Comparison of ENCODE assay signal across 8 cellular contexts in the genomic region with DNA sequence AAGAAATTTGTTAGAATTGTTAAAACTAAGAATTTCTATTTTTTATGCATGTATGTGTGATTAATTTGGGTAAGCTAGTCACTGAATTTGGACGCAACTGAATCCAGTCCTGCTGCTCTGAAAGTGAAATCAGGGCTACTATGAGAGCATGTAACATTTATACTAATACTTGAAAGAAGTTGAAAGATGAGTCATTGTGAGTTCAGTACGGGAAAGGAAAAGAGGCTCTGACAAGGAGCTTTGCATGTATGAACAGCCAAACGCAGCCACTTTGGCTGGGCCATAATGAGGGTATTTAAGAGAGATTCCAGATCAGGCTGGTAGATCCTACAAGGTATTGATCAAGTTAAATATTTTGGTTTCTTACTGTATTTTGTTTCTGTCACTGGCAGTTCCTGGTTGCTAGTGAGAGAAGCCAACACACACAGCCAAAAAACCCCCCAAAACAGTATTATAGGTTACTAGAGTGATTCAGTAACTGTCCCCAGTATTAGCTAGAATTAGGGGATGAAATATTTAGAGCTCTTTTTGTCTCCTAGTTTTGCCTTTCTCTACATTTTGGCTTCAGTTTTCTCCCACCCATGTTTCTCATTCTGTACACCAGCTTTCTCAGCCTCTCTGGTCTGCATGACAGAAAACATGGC. TPM values are rescaled to one million over a fixed set of nuclear protein-coding genes. Genes with fewer than 3 reads are reported as not detected.
DNase-seq lines count a peak whose midpoint lies in the region; ATAC-seq and TF ChIP-seq lines count a peak whose summit lies in the region.

No MANE protein-coding gene starts in this region.

- DNase-seq in hepatocyte (ENCODE audit: low spot score): peak; percentile 11
- DNase-seq in midbrain (lab: John Stamatoyannopoulos, UW): no peak
- no peak for DNase-seq in iPS-NIHi7 (ENCODE audit: extremely low spot score)
- DNase-seq in H7: no peak
- no peak for DNase-seq in NCI-H69 (lab: John Stamatoyannopoulos, UW)

- H3K4me1 ChIP-seq in OCI-LY3 (ENCODE audit: low read length) (peaks cover 20% of the 10 kb centered on the region), hepatocyte (ENCODE audit: insufficient read depth) (peaks cover 20% of the 10 kb centered on the region)

- peaks cover 44% of the 10 kb centered on the region for H3K79me2 ChIP-seq in OCI-LY3 (ENCODE audit: low read length)
- H3K79me2 ChIP-seq in hepatocyte: peaks cover 63% of the 10 kb centered on the region

- TF ChIP-seq CTCF in OCI-LY3 (IDR thresholded peaks at IDR 0.05; ENCODE audit: low read depth, low read length) (no peak), hepatocyte (IDR thresholded peaks at IDR 0.05; ENCODE audit: poor library complexity) (no peak)

- no peaks in the 10 kb centered on the region for H3K9me2 ChIP-seq in hepatocyte (replicated peaks; ENCODE audit: insufficient read depth)

- WGBS in hepatocyte (ENCODE audit: low lambda C conversion rate, missing lambda C conversion rate): 71% methylated on average over 3 of the region's 3 CpGs

- H3K4me2 ChIP-seq in OCI-LY3 (ENCODE audit: low read length) (peak overlapping the region; percentile 14; the same call in 1 of the 2 replicates), hepatocyte (no peak overlapping the region)

- no peak overlapping the region for H2AFZ ChIP-seq in OCI-LY3 (ENCODE audit: low read depth, low read length)
- no peak overlapping the region for H2AFZ ChIP-seq in hepatocyte

- H3K4me3 ChIP-seq in OCI-LY3 (ENCODE audit: low read length) (no peak overlapping the region), hepatocyte (no peak overlapping the region), H7 (ENCODE audit: insufficient read depth, low read depth, low read length) (no peak overlapping the region)

- H3K27me3 ChIP-seq in OCI-LY3 (ENCODE audit: low read depth, low read length) (no peaks in the 10 kb centered on the region), hepatocyte (no peaks in the 10 kb centered on the region), H7 (ENCODE audit: control insufficient read depth, insufficient read depth, low read length) (no peaks in the 10 kb centered on the region)

- H3K9ac ChIP-seq in OCI-LY3 (ENCODE audit: low read length): no peak overlapping the region

- peak overlapping the region; percentile 35; the same call in 1 of the 2 replicates for H3K27ac ChIP-seq in OCI-LY3 (ENCODE audit: low read length)
- H3K27ac ChIP-seq in hepatocyte: no peak overlapping the region

- H4K20me1 ChIP-seq in OCI-LY3 (ENCODE audit: insufficient read depth, low read length): peaks cover 11% of the 10 kb centered on the region; the same call in 1 of the 2 replicates
- H4K20me1 ChIP-seq in hepatocyte (ENCODE audit: insufficient read depth, poor library complexity, severe bottlenecking): peaks cover 11% of the 10 kb centered on the region

- ATAC-seq in GM18511 (IDR thresholded peaks at IDR 0.05; ENCODE audit: unreplicated experiment): peak; percentile 97
- ATAC-seq in GM21786 (IDR thresholded peaks at IDR 0.05; ENCODE audit: unreplicated experiment): peak; percentile 97

- H3K9me3 ChIP-seq in OCI-LY3 (ENCODE audit: insufficient read depth, low read length): no peaks in the 10 kb centered on the region
- no peaks in the 10 kb centered on the region for H3K9me3 ChIP-seq in hepatocyte (ENCODE audit: low read depth)

- H3K36me3 ChIP-seq in OCI-LY3 (replicated peaks; ENCODE audit: low read depth, low read length): peaks cover 38% of the 10 kb centered on the region
- H3K36me3 ChIP-seq in hepatocyte (replicated peaks; ENCODE audit: insufficient read depth, low read depth): no peaks in the 10 kb centered on the region
- peaks cover 15% of the 10 kb centered on the region for H3K36me3 ChIP-seq in H7 (replicated peaks; ENCODE audit: control insufficient read depth, insufficient read depth, low read length)

RNA-seq across cellular contexts. Expression of a gene that starts 14.1 kb away (rescaled TPM):
- total RNA-seq in hepatocyte: 80.7 and 89.6 TPM in 2 replicates
- 39.2 and 43.3 TPM in 2 replicates for polyA plus RNA-seq in hepatocyte
- 69.0 and 76.7 TPM in 2 replicates for total RNA-seq in H7 (2014; rRNA removed; shearing (Covaris generic))

RNA-seq across cellular contexts. Expression of a gene that starts 14.5 kb away (rescaled TPM):
- total RNA-seq in hepatocyte: 4.9 and 7.3 TPM in 2 replicates
- 5.6 and 8.7 TPM in 2 replicates for polyA plus RNA-seq in hepatocyte
- 3.4 and 4.0 TPM in 2 replicates for total RNA-seq in H7 (2014; rRNA removed; shearing (Covaris generic))
